10 cellular contexts compared by ENCODE assay signal in the genomic region with DNA sequence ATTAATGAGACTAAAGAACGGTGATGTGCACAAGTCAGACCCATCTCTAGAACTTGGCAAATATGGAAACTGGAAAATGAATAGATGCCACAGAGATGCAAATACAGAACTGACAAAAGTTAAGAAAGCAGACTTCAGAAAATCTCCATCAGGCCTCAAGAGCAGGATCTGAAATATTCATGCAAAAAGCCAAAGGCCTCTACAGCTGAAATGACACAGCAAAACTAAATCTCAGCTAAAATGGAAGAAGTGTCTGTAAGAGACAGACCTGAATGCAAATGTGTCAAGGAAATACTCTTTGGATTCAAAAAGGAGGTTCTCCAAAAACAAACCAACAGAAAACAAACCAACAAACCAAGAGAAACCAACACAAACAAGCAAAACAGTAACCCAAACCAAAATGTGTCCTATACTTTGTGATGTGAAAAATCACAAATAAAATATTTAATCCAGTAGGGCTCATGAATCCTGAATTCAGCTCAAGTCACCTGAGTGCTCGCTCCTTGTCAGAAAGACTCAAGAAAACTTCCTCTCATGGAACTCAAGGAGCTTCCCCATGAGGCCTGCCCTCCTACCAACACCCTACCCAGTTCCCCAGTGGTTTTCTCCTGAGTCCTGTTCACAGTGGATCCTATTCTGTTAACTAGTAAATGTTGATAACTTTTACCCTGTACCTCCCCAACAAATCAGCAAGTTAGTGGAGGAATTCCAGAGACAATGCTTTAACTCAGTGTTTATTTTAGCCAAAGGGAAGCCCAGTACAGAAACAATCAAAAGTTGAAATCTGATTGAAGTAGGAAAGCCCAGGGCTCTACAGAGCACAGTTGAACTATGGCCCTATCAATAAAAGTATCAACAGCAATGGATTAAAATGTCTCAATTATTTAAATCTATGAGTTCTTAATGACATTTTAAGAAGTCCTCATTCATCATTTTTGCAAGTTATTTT. TPM values are rescaled to one million over a fixed set of nuclear protein-coding genes. Genes with fewer than 3 reads are reported as not detected.
A peak's percentile ranks its signal among the peaks of the same experiment; 100 is the strongest.
DNase-seq lines count a peak whose midpoint lies in the region; ATAC-seq and TF ChIP-seq lines count a peak whose summit lies in the region.
"Had no signal": no experiment of that assay in that cellular context is flagged by ENCODE, and none has a peak within 500 bp of the region (broad histone marks: within the 10 kb centered on the region; RNA-seq: fewer than 3 reads in every experiment).

No MANE protein-coding gene starts in this region.

- H3K4ac ChIP-seq in IMR-90 (ENCODE audit: low read depth, low read length) = no peak overlapping the region

- H4K8ac ChIP-seq in IMR-90 (ENCODE audit: low read depth in 2 of 2, low read length in 2 of 2) = no peak overlapping the region

- H3K4me3 ChIP-seq in IMR-90 (ENCODE audit: insufficient read depth, low read depth, low read length) = no peak overlapping the region
- peak overlapping the region; percentile 25 for H3K4me3 ChIP-seq in endodermal cell (ENCODE audit: low read length)

- no peaks in the 10 kb centered on the region for H3K27me3 Mint-ChIP-seq in endodermal cell (ENCODE audit: insufficient read depth)
- no peaks in the 10 kb centered on the region for H3K27me3 Mint-ChIP-seq in stimulated activated naive B cell treated with anti-CD40 and anti-IgM and Interleukin-4, amounts not matched to agents 10 μg/mL and 1 μg/mL and 100 μg/mL, for 72 hours

- no peaks in the 10 kb centered on the region for H3K27me3 ChIP-seq in IMR-90 (ENCODE audit: control insufficient read depth, insufficient read depth, low read length)
- no peaks in the 10 kb centered on the region for H3K27me3 ChIP-seq in endodermal cell (ENCODE audit: control insufficient read depth, insufficient read depth, low read length, poor library complexity, severe bottlenecking)

- ATAC-seq in GM18505 (IDR thresholded peaks at IDR 0.05; ENCODE audit: unreplicated experiment) (no peak), IMR-90 (ENCODE audit: low read depth) (no peak), GM18868 (IDR thresholded peaks at IDR 0.05; ENCODE audit: unreplicated experiment) (no peak)
- no peak for ATAC-seq in stimulated activated naive B cell treated with anti-CD40 and anti-IgM and Interleukin-4, amounts not matched to agents 10 μg/mL and 1 μg/mL and 100 μg/mL, for 72 hours (replicated peaks)

- DNase-seq in IMR-90 (no peak), endodermal cell (no peak), HCEC 1CT (no peak)
- DNase-seq in stimulated activated naive B cell treated with anti-CD40 and anti-IgM and Interleukin-4, amounts not matched to agents 10 μg/mL and 1 μg/mL and 100 μg/mL, for 72 hours = no peak
- no peak for DNase-seq in activated CD4-positive, CD25-positive, alpha-beta regulatory T cell (lab: John Stamatoyannopoulos, UW)
- DNase-seq: activated T-cell treated with anti-CD3 and anti-CD28 coated beads, Interleukin-2, amount 50 U/mL, for 48 hours; Kasumi-1; NCI-H524 treated with DMSO at 0.1 percent for 48 hours had no signal

- peak overlapping the region; percentile 13; the same call in 1 of the 2 replicates for H2AK5ac ChIP-seq in IMR-90 (ENCODE audit: low read depth, low read length)

- H3K4me1 ChIP-seq in IMR-90 (ENCODE audit: control insufficient read depth, insufficient read depth, low read length) (no peaks in the 10 kb centered on the region; the same call in 1 of the 2 replicates), endodermal cell (ENCODE audit: control insufficient read depth, insufficient read depth, low read length) (peaks cover 23% of the 10 kb centered on the region)

- TF ChIP-seq CTCF in IMR-90 (conservative IDR thresholded peaks at IDR 0.05; ENCODE audit: low read depth, low read length) (no peak), endodermal cell (conservative IDR thresholded peaks at IDR 0.05) (no peak)

- H3K79me1 ChIP-seq in IMR-90 (ENCODE audit: low read depth in 1 of 2, low read length in 2 of 2) = peaks cover 36 to 45% of the 10 kb centered on the region in 2 experiments

- TF ChIP-seq POLR2A in GM18505 (IDR thresholded peaks at IDR 0.05; ENCODE audit: borderline replicate concordance, extremely low read depth, insufficient read depth, insufficient read length) = peak; percentile 52
- TF ChIP-seq POLR2A in IMR-90 (IDR thresholded peaks at IDR 0.05; ENCODE audit: low read depth, low read length) = no peak

- H3K9me3 ChIP-seq in IMR-90 (ENCODE audit: control insufficient read depth, insufficient read depth, low read length) (no peaks in the 10 kb centered on the region), endodermal cell (ENCODE audit: control insufficient read depth, low read length) (peaks cover 7% of the 10 kb centered on the region)

- H3K36me3 Mint-ChIP-seq in endodermal cell (ENCODE audit: low read depth) = peaks cover 10% of the 10 kb centered on the region
- peaks cover 22 to 52% of the 10 kb centered on the region in 2 donors for H3K36me3 Mint-ChIP-seq in stimulated activated naive B cell treated with anti-CD40 and anti-IgM and Interleukin-4, amounts not matched to agents 10 μg/mL and 1 μg/mL and 100 μg/mL, for 72 hours

- peaks cover 3% of the 10 kb centered on the region; the same call in 1 of the 2 replicates for H3K9me1 ChIP-seq in IMR-90 (ENCODE audit: insufficient read depth, low read length)

- peaks cover 3% of the 10 kb centered on the region; the same call in 1 of the 2 replicates for H3K36me3 ChIP-seq in IMR-90 (ENCODE audit: control insufficient read depth, insufficient read depth, low read length)
- H3K36me3 ChIP-seq in endodermal cell (ENCODE audit: control insufficient read depth, insufficient read depth, low read length) = peaks cover 25% of the 10 kb centered on the region

- H4K5ac ChIP-seq in IMR-90 (ENCODE audit: low read depth, low read length) = peak overlapping the region; percentile 25; the same call in 1 of the 2 replicates

- no peak overlapping the region for H3K56ac ChIP-seq in IMR-90 (ENCODE audit: extremely low read depth, insufficient read depth, low read length)

- no peak overlapping the region for H2AK9ac ChIP-seq in IMR-90 (replicated peaks; ENCODE audit: low read depth, low read length, poor library complexity)

- no peak overlapping the region for H2BK15ac ChIP-seq in IMR-90 (ENCODE audit: low read depth, low read length)

- TF ChIP-seq RAD21 in IMR-90 (IDR thresholded peaks at IDR 0.05; ENCODE audit: low read length) = no peak

- H3K27ac ChIP-seq in IMR-90 (ENCODE audit: insufficient read depth, low read length) (no peak overlapping the region), endodermal cell (ENCODE audit: low read depth, low read length) (no peak overlapping the region)

- POLR2A ChIA-PET in IMR-90 (lab: Charles Lee; ENCODE audit: unreplicated experiment) = no interaction called here

- no peak overlapping the region for H2BK20ac ChIP-seq in IMR-90 (ENCODE audit: low read depth, low read length)

- peaks cover 45% of the 10 kb centered on the region for H3K4me1 Mint-ChIP-seq in endodermal cell
- H3K4me1 Mint-ChIP-seq in stimulated activated naive B cell treated with anti-CD40 and anti-IgM and Interleukin-4, amounts not matched to agents 10 μg/mL and 1 μg/mL and 100 μg/mL, for 72 hours = peaks cover 32 to 61% of the 10 kb centered on the region in 2 donors

- CTCF ChIA-PET in IMR-90 (lab: Yijun Ruan, JAX) = interaction anchor here (1.3 kb wide), 1 partner anchor 9 kb away, joined by 3 read pairs; no protein-coding TSS in a partner anchor

- no peak overlapping the region for H3K4me3 Mint-ChIP-seq in endodermal cell
- peak overlapping the region; percentile 47 to 50 for H3K4me3 Mint-ChIP-seq in stimulated activated naive B cell treated with anti-CD40 and anti-IgM and Interleukin-4, amounts not matched to agents 10 μg/mL and 1 μg/mL and 100 μg/mL, for 72 hours

- no TSS peak for BruUV-seq in IMR-90 (replicated peaks; lab: Mats Ljungman, UMichigan)

- H2BK120ac ChIP-seq in IMR-90 (ENCODE audit: low read depth, low read length) = no peak overlapping the region

- H3K9ac ChIP-seq in IMR-90 (ENCODE audit: low read depth, low read length) (no peak overlapping the region), endodermal cell (ENCODE audit: extremely low read depth, low read length, poor library complexity, severe bottlenecking) (no peak overlapping the region)

- no peak overlapping the region for H3K4me2 ChIP-seq in IMR-90 (ENCODE audit: low read depth, low read length)

- intact Hi-C loops in IMR-90 (cut with micrococcal nuclease) = loop anchor here (5.0 to 10.0 kb wide), 4 partner anchors 58 to 718 kb away; a partner anchor contains a TSS

- dilution Hi-C loops in IMR-90 (cut with HindIII; ENCODE audit: low sequenced_read_pairs, unreplicated experiment) = no loop called here

- H2AFZ ChIP-seq in IMR-90 (replicated peaks; ENCODE audit: low read length, poor library complexity) = no peak overlapping the region

- no peak overlapping the region for H2BK5ac ChIP-seq in IMR-90 (ENCODE audit: low read depth, low read length, poor library complexity, severe bottlenecking)

- H3K23ac ChIP-seq in IMR-90 (ENCODE audit: low read depth, low read length) = no peak overlapping the region

- in situ Hi-C loops in IMR-90 (cut with MboI; ENCODE audit: low sequenced_read_pairs) = loop anchor here (5.0 to 25.0 kb wide), 2 partner anchors 523 to 718 kb away; a partner anchor contains a TSS

- peak overlapping the region; percentile 28; the same call in 1 of the 2 replicates for H3K14ac ChIP-seq in IMR-90 (replicated peaks; ENCODE audit: low read depth, low read length)

- H4K91ac ChIP-seq in IMR-90 (ENCODE audit: insufficient read depth, low read depth, low read length) = no peak overlapping the region

- H3K18ac ChIP-seq in IMR-90 (ENCODE audit: low read depth, low read length) = no peak overlapping the region; the same call in 1 of the 2 replicates

- H4K20me1 ChIP-seq in IMR-90 (ENCODE audit: insufficient read depth, low read length) = no peaks in the 10 kb centered on the region

- H3K9me3 Mint-ChIP-seq in endodermal cell = no peaks in the 10 kb centered on the region
- peaks cover 0 to 2% of the 10 kb centered on the region in 2 donors for H3K9me3 Mint-ChIP-seq in stimulated activated naive B cell treated with anti-CD40 and anti-IgM and Interleukin-4, amounts not matched to agents 10 μg/mL and 1 μg/mL and 100 μg/mL, for 72 hours

- WGBS in IMR-90 (ENCODE audit: extremely low coverage in 2 of 2, insufficient read length in 1 of 2), 2 experiments = no CpG with 5 or more reads among the region's 2 CpGs
- 100% methylated on average over 1 to 2 of the region's 2 CpGs for WGBS in endodermal cell (ENCODE audit: insufficient coverage in 1 of 2, insufficient read length in 1 of 2), 2 experiments

- peak overlapping the region; percentile 90 for H3K27ac Mint-ChIP-seq in endodermal cell
- H3K27ac Mint-ChIP-seq in stimulated activated naive B cell treated with anti-CD40 and anti-IgM and Interleukin-4, amounts not matched to agents 10 μg/mL and 1 μg/mL and 100 μg/mL, for 72 hours = peak overlapping the region; percentile 67

RNA-seq across cellular contexts. Expression of a gene that starts 14.6 kb away (rescaled TPM):
- total RNA-seq in IMR-90 (2012; rRNA removed) = 80.3 and 90.5 TPM in 2 replicates
- 38.7 and 46.9 TPM in 2 replicates for polyA plus RNA-seq in IMR-90 (2012; rRNA removed)
- 21.4 and 34.8 TPM in 2 replicates for polyA plus RNA-seq in IMR-90 (2012; cell fraction: cytosol; rRNA removed)
- polyA plus RNA-seq in IMR-90 (2012; cell fraction: nucleus; rRNA removed; ENCODE audit: low replicate concordance) = 20.3 and 37.8 TPM in 2 replicates
- total RNA-seq in endodermal cell = 10 to 100 TPM; 55.2 to 80.8 TPM
- 68.4 TPM for polyA plus RNA-seq in endodermal cell (2013, experiment 1 of 2)
- 64.3 TPM for polyA plus RNA-seq in endodermal cell (2013, experiment 2 of 2)

RNA-seq across cellular contexts. Expression of a gene that starts 14.7 kb away (rescaled TPM):
- total RNA-seq in IMR-90 (2012; rRNA removed) = 9.9 and 10.0 TPM in 2 replicates
- polyA plus RNA-seq in IMR-90 (2012; rRNA removed) = 5.2 and 6.5 TPM in 2 replicates
- 1.6 and 2.2 TPM in 2 replicates for polyA plus RNA-seq in IMR-90 (2012; cell fraction: cytosol; rRNA removed)
- polyA plus RNA-seq in IMR-90 (2012; cell fraction: nucleus; rRNA removed; ENCODE audit: low replicate concordance) = 3.1 and 8.4 TPM in 2 replicates
- 10 to 100 TPM in 1 of 2 donors, 1 to 10 TPM in 1; 9.5 to 13.4 TPM for total RNA-seq in endodermal cell
- polyA plus RNA-seq in endodermal cell (2013, experiment 1 of 2) = 10.5 TPM
- 8.8 TPM for polyA plus RNA-seq in endodermal cell (2013, experiment 2 of 2)
